ENCODE assay signal across 8 cellular contexts in the genomic region with DNA sequence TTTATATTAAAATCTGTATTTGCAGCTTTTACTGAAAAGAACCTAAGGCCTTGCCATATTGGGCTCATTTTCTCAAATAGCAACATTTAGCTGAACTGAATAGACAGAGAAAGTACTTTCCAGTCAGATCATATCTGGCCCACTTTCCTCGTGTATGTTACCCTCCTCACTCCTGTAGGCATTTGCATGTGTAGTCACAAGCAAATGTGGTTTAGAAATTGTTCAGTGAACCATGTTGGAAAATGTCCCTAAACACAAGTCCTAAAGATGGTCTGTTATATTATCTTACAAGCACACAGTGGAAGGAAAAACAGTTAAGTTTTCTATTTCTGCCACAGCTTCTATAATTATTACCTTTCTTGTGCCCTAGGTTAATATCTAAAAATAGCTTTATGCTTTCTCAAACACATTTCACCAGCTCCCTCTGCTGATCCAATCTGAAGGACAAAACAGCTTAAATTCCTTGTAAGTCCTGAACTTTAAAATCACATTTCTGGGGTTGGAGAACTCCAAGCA. TPM values are rescaled to one million over a fixed set of nuclear protein-coding genes. Genes with fewer than 3 reads are reported as not detected.
DNase-seq lines count a peak whose midpoint lies in the region; ATAC-seq and TF ChIP-seq lines count a peak whose summit lies in the region.

No MANE protein-coding gene starts in this region.

- no peak overlapping the region for H3K18ac ChIP-seq in H9 (ENCODE audit: insufficient read length, low read depth, low read length)

- no peaks in the 10 kb centered on the region for H3K79me2 ChIP-seq in H9 (ENCODE audit: insufficient read depth, low read length)
- H3K79me2 ChIP-seq in PC-9 (ENCODE audit: low read depth) = no peaks in the 10 kb centered on the region

- H2BK12ac ChIP-seq in H9 (ENCODE audit: insufficient read length, low read depth, low read length) = no peak overlapping the region

- H2BK15ac ChIP-seq in H9 (ENCODE audit: low read depth, low read length) = no peak overlapping the region

- ATAC-seq in GM18519 (IDR thresholded peaks at IDR 0.05; ENCODE audit: low FRiP score, unreplicated experiment) (peak; percentile 40), natural killer cell (peak in 2 of 3 donors; percentile 1)

- H4K20me1 ChIP-seq in H9 (ENCODE audit: control insufficient read depth, insufficient read depth, insufficient read length) (no peaks in the 10 kb centered on the region), PC-9 (ENCODE audit: insufficient read depth) (no peaks in the 10 kb centered on the region)

- H3T11ph ChIP-seq in H9 (ENCODE audit: low read length) = no peak overlapping the region

- no peak overlapping the region for H3K9ac ChIP-seq in H9 (ENCODE audit: extremely low read depth, insufficient read length, low read length)

- H3K4me1 Mint-ChIP-seq in H9 = peaks cover 19 to 24% of the 10 kb centered on the region in 2 experiments
- H3K4me1 Mint-ChIP-seq in natural killer cell = peaks cover 16 to 18% of the 10 kb centered on the region in 2 donors

- H2BK20ac ChIP-seq in H9 (ENCODE audit: low read depth, low read length, poor library complexity, severe bottlenecking) = no peak overlapping the region

- no peak overlapping the region for H3K27ac ChIP-seq in H9 (ENCODE audit: insufficient read length, low read depth, low read length)
- H3K27ac ChIP-seq in PC-9 = no peak overlapping the region

- H3K23me2 ChIP-seq in H9 (ENCODE audit: insufficient read length, low read depth, low read length, poor library complexity, severe bottlenecking) = no peaks in the 10 kb centered on the region

- H3K36me3 Mint-ChIP-seq in H9 (ENCODE audit: insufficient read depth in 1 of 3, low read depth in 3 of 3) = peaks cover 0 to 5% (median 2%) of the 10 kb centered on the region in 3 experiments; a peak in 1 of 7 replicates
- H3K36me3 Mint-ChIP-seq in natural killer cell = no peaks in the 10 kb centered on the region

- H3F3A ChIP-seq in PC-9 (ENCODE audit: insufficient read depth, low read depth) = peaks cover 8% of the 10 kb centered on the region; the same call in 1 of the 2 replicates

- H3K27me3 Mint-ChIP-seq in H9 (ENCODE audit: low read depth) (no peaks in the 10 kb centered on the region), natural killer cell (ENCODE audit: low read depth in 2 of 2) (no peaks in the 10 kb centered on the region)

- H3K56ac ChIP-seq in H9 (ENCODE audit: insufficient read length, low read depth, low read length) = no peak overlapping the region

- DNase-seq in H9 = no peak
- DNase-seq in PC-9 = no peak
- no peak for DNase-seq in natural killer cell
- DNase-seq in AG08396 (ENCODE audit: low spot score) = no peak
- no peak for DNase-seq in NCI-H2081 treated with DMSO at 0.1 percent for 48 hours (lab: John Stamatoyannopoulos, UW)
- no peak for DNase-seq in NK-92 (lab: John Stamatoyannopoulos, UW; ENCODE audit: unreplicated experiment)
- DNase-seq in kidney tubule cell (ENCODE audit: low spot score) = no peak

- H4K5ac ChIP-seq in H9 (ENCODE audit: insufficient read length, low read depth, low read length) = no peak overlapping the region

- CTCF ChIA-PET in PC-9 (lab: Charles Lee) = interaction anchor here (0.6 to 1.8 kb wide), 6 partner anchors 8 to 1385 kb away, joined by 3 to 10 read pairs (median 3); no protein-coding TSS in a partner anchor

- no CpG with 5 or more reads among the region's 1 CpG for WGBS in H9 (ENCODE audit: extremely low coverage, insufficient read length, low lambda C conversion rate)

- H3K27ac Mint-ChIP-seq in H9 (peak overlapping the region; percentile 40 to 83 (median 70); a peak in 4 of 7 replicates), natural killer cell (peak overlapping the region; percentile 83 to 94)

- H3K14ac ChIP-seq in H9 (ENCODE audit: insufficient read depth, low read length) = no peak overlapping the region

- TF ChIP-seq CTCF in H9 (conservative IDR thresholded peaks at IDR 0.05) (no peak), PC-9 (conservative IDR thresholded peaks at IDR 0.05) (no peak), natural killer cell (IDR thresholded peaks at IDR 0.05) (no peak)

- no peaks in the 10 kb centered on the region for H3K79me1 ChIP-seq in H9 (ENCODE audit: insufficient read depth, low read depth, low read length, poor library complexity, severe bottlenecking)

- H3K4me2 ChIP-seq in H9 (ENCODE audit: insufficient read depth, insufficient read length, low read length) (peak overlapping the region; percentile 22), PC-9 (peak overlapping the region; percentile 25; the same call in 1 of the 2 replicates)

- no peak overlapping the region for H4K8ac ChIP-seq in H9 (replicated peaks; ENCODE audit: insufficient read length, low read depth, low read length)

- H4K91ac ChIP-seq in H9 (ENCODE audit: insufficient read length, low read depth, low read length) = no peak overlapping the region

- H3K9me3 ChIP-seq in H9 (ENCODE audit: control insufficient read depth, low read depth, low read length) (no peaks in the 10 kb centered on the region), PC-9 (ENCODE audit: insufficient read depth, low read depth) (no peaks in the 10 kb centered on the region)

- no peak overlapping the region for H3K23ac ChIP-seq in H9 (ENCODE audit: insufficient read length, low read depth, low read length)

- H3K27me3 ChIP-seq in H9 (ENCODE audit: insufficient read depth, low read length) (no peaks in the 10 kb centered on the region), PC-9 (ENCODE audit: insufficient read depth, low read depth) (peaks cover 8% of the 10 kb centered on the region; the same call in 1 of the 2 replicates)

- no peaks in the 10 kb centered on the region for H3K36me3 ChIP-seq in PC-9 (ENCODE audit: low read depth)

- H2BK5ac ChIP-seq in H9 (ENCODE audit: insufficient read length, low read length) = no peak overlapping the region

- no peak overlapping the region for H2BK120ac ChIP-seq in H9 (ENCODE audit: low read depth, low read length, poor library complexity, severe bottlenecking)

- H3K4ac ChIP-seq in H9 (ENCODE audit: low read depth, low read length) = no peak overlapping the region

- H3K9me2 ChIP-seq in PC-9 (ENCODE audit: insufficient read depth) = no peaks in the 10 kb centered on the region

- no peak overlapping the region for H3K4me3 Mint-ChIP-seq in H9
- H3K4me3 Mint-ChIP-seq in natural killer cell = no peak overlapping the region

- POLR2A ChIA-PET in PC-9 (lab: Charles Lee; ENCODE audit: unreplicated experiment) = interaction anchor here (0.5 kb wide), 2 partner anchors 24 to 383 kb away, joined by 4 to 6 read pairs; no protein-coding TSS in a partner anchor

- no peaks in the 10 kb centered on the region; the same call in 1 of the 2 replicates for H3K4me1 ChIP-seq in H9 (ENCODE audit: insufficient read depth, low read length)
- H3K4me1 ChIP-seq in PC-9 (replicated peaks; ENCODE audit: insufficient read depth) = no peaks in the 10 kb centered on the region

- BruUV-seq in PC-9 (replicated peaks; lab: Mats Ljungman, UMichigan) = no TSS peak

- no peak overlapping the region for H2AK5ac ChIP-seq in H9 (ENCODE audit: insufficient read length, low read length)

- no peak overlapping the region for H2AFZ ChIP-seq in H9 (ENCODE audit: low read length)
- H2AFZ ChIP-seq in PC-9 = no peak overlapping the region

- H3K9me3 Mint-ChIP-seq in H9 = peaks cover 0 to 3% of the 10 kb centered on the region in 2 experiments; a peak in 2 of 5 replicates
- H3K9me3 Mint-ChIP-seq in natural killer cell = no peaks in the 10 kb centered on the region

- intact Hi-C loops in PC-9 (cut with micrococcal nuclease; ENCODE audit: unreplicated experiment) (loop anchor here (10.0 kb wide), 1 partner anchor 171 kb away; the partner anchor contains the start of gene PRRC2C), natural killer cell (cut with micrococcal nuclease) (loop anchor here (5.0 kb wide), 4 partner anchors 346 to 1301 kb away; partner anchors contain the start of gene GORAB)

- no peak overlapping the region for H3K4me3 ChIP-seq in PC-9

RNA-seq across cellular contexts. Expression of gene FMO4, which starts 0.6 kb away (rescaled TPM):
- 1.8 and 3.0 TPM in 2 replicates for total RNA-seq in H9 (2021)
- 0.28 and 0.61 TPM in 2 replicates for total RNA-seq in PC-9 (2021)
- 1 to 10 TPM; 3.2 to 3.8 (median 3.6) TPM for total RNA-seq in natural killer cell
